28 cellular contexts compared by ENCODE assay signal in the genomic region with DNA sequence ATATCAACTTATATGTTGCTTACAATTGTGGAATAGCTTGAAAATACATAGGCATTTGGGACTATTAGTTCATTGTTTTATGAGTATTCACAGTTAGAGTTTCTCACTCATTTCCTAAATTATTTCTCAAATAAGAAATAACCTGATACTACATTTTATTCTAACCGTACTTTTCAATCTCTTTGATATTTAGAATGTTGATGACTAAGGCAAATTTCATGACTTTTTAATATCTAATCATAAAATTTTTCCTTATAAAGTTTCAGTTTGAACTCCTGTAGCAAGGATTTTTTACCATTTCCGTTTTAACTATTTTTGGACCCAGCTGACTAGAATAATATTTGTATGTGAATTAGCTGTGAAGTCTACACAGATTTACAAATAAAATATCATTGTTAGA.
"Had no signal": no experiment of that assay in that cellular context is flagged by ENCODE, and none has a peak within 500 bp of the region (broad histone marks: within the 10 kb centered on the region; RNA-seq: fewer than 3 reads in every experiment).

No MANE protein-coding gene starts in this region.

- H3K27ac ChIP-seq: left lung, lower lobe of right lung, pancreas, prostate gland, sigmoid colon, stomach, testis, thyroid gland, transverse colon, upper lobe of left lung, vagina had no signal

- ATAC-seq: left colon; left lung; lower lobe of right lung; naive thymus-derived CD8-positive, alpha-beta T cell; pancreas; right cardiac atrium; stimulated activated memory B cell treated with anti-CD40 and anti-IgM and Interleukin-4, amounts not matched to agents 10 μg/mL and 1 μg/mL and 100 μg/mL, for 72 hours; stimulated activated naive CD8-positive, alpha-beta T cell treated with anti-CD3 and anti-CD28 coated beads, Interleukin-15, Interleukin-2, amounts not matched to agents 100 U/mL and 50 U/mL, for 24 hours had no signal

- H3K4me2 ChIP-seq: smooth muscle cell had no signal

- H3K9me3 ChIP-seq: left lung, lower lobe of right lung, pancreas, prostate gland, sigmoid colon, stomach, testis, thyroid gland, transverse colon, upper lobe of left lung, vagina had no signal

- FAIRE-seq: pancreas had no signal

- DNase-seq: hypothalamus; islet precursor cell; kidney glomerular epithelial cell; left colon; left lung; lower lobe of right lung; mammary epithelial cell; mesenchymal stem cell; naive thymus-derived CD8-positive, alpha-beta T cell; nucleus accumbens; pancreas; retina; right cardiac atrium; sigmoid colon; stimulated activated CD4-positive, alpha-beta T cell treated with anti-CD3 and anti-CD28 coated beads, Interleukin-1b, Interleukin-23, amount 100 ng/mL, for 48 hours; stimulated activated CD4-positive, alpha-beta T cell treated with anti-CD3 and anti-CD28 coated beads, Interleukin-2, amount 100 ng/mL, for 48 hours; stimulated activated CD4-positive, alpha-beta T cell treated with anti-CD3 and anti-CD28 coated beads, Interleukin-4, amount 100 ng/mL, for 4 hours; stimulated activated CD8-positive, alpha-beta memory T cell treated with anti-CD3 and anti-CD28 coated beads, Interleukin-4, amount 100 ng/mL, for 48 hours; stimulated activated naive CD8-positive, alpha-beta T cell treated with anti-CD3 and anti-CD28 coated beads, Interleukin-15, Interleukin-2, amounts not matched to agents 100 U/mL and 50 U/mL, for 24 hours; stomach; testis; thyroid gland; transverse colon had no signal

- H3K4me1 ChIP-seq: pancreas, prostate gland, testis, thyroid gland had no signal

- H3K4me3 ChIP-seq: left lung, lower lobe of right lung, pancreas, prostate gland, sigmoid colon, smooth muscle cell, stomach, testis, thyroid gland, transverse colon, upper lobe of left lung, vagina had no signal
